Comparison of ENCODE assay signal across 13 cellular contexts in the genomic region with DNA sequence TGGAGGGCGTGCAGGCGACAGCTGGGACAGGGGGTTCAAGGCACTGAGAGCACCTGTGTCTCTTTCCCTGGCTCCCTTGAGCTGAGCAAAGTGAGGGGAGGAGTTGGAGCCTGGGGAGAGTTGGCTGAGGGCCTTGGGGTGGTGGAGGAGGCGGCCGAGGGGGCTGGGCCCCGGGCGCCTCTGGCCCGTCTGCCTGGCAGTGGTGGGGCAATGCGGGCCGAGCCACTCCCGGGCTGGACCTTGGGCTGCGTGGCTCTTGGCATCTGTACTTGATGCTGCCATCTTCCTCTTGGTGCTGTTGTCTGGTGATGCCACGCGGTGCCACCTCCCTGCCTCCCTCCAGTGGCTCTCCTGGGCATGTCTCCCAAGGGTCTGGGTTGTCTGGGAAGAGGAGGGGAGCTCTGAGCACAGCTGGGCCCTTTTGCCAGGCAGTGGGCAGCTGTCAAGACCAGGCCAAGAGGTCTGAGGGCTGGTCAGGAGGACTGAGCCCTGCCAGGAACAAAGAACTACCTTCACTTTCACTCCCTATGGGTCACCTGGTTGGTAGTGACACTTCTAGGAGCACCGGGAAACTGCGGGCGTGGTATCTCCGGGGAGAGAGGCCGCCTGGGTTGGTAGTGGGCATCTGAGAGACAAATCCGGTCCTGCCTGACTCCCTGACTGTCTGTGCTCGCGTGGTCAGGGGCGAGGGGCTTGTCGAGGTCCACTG. TPM values are rescaled to one million over a fixed set of nuclear protein-coding genes. Genes with fewer than 3 reads are reported as not detected.
DNase-seq lines count a peak whose midpoint lies in the region; ATAC-seq and TF ChIP-seq lines count a peak whose summit lies in the region.
"Had no signal": no experiment of that assay in that cellular context is flagged by ENCODE, and none has a peak within 500 bp of the region (broad histone marks: within the 10 kb centered on the region; RNA-seq: fewer than 3 reads in every experiment).

No MANE protein-coding gene starts in this region.

- peaks cover 9% of the 10 kb centered on the region; the same call in 1 of the 2 replicates for H3K27me3 ChIP-seq in GM23338 (ENCODE audit: insufficient read depth)

- H3K79me2 ChIP-seq in GM23338 (replicated peaks; ENCODE audit: insufficient read depth): no peaks in the 10 kb centered on the region

- H3K36me3 Mint-ChIP-seq in GM23338 (ENCODE audit: low read depth) (no peaks in the 10 kb centered on the region; the same call in 2 of the 3 replicates), naive B cell (no peaks in the 10 kb centered on the region)

- H3K9me2 ChIP-seq in GM23338 (ENCODE audit: insufficient read depth): no peaks in the 10 kb centered on the region

- H3K4me3 ChIP-seq in AG04449 (ENCODE audit: low read depth, low read length): no peak overlapping the region
- no peak overlapping the region for H3K4me3 ChIP-seq in GM23338
- H3K4me3 ChIP-seq in astrocyte of the cerebellum (ENCODE audit: low read depth, low read length): no peak overlapping the region

- 0 out of 2 replicates have a peak, but pooled peaks cover 3% of the 10 kb centered on the region for H3F3A ChIP-seq in GM23338 (replicated peaks; ENCODE audit: low read depth)

- no peak overlapping the region for H2AFZ ChIP-seq in GM23338

- H3K4me1 Mint-ChIP-seq in GM23338: peaks cover 29% of the 10 kb centered on the region
- H3K4me1 Mint-ChIP-seq in naive B cell: peaks cover 0 to 10% (median 5%) of the 10 kb centered on the region in 3 donors

- H4K20me1 ChIP-seq in GM23338 (replicated peaks; ENCODE audit: insufficient read depth): no peaks in the 10 kb centered on the region

- H3K9me3 Mint-ChIP-seq in GM23338 (no peaks in the 10 kb centered on the region), naive B cell (no peaks in the 10 kb centered on the region)

- no peak overlapping the region for H3K27ac Mint-ChIP-seq in GM23338
- H3K27ac Mint-ChIP-seq in naive B cell: no peak overlapping the region

- POLR2A ChIA-PET in AG04449 (lab: Yijun Ruan, JAX): no interaction called here

- no peaks in the 10 kb centered on the region for H3K36me3 ChIP-seq in GM23338 (ENCODE audit: insufficient read depth)
- H3K36me3 ChIP-seq: gastroesophageal sphincter had no signal

- CTCF ChIA-PET in AG04449 (lab: Yijun Ruan, JAX): interaction anchor here (0.9 to 2.5 kb wide), 8 partner anchors 13 to 290 kb away, joined by 3 to 14 read pairs (median 6); no protein-coding TSS in a partner anchor

- H3K4me3 Mint-ChIP-seq in GM23338 (peak overlapping the region; percentile 60), naive B cell (peak overlapping the region in 6 of 8 donors; percentile 17 to 77 (median 35))

- DNase-seq in AG04449 (ENCODE audit: low read depth, low spot score) (no peak), GM23338 (ENCODE audit: low spot score) (no peak), astrocyte of the cerebellum (ENCODE audit: low read depth) (no peak), naive B cell (no peak), SKM-1 (lab: John Stamatoyannopoulos, UW; ENCODE audit: unreplicated experiment) (no peak), HuH-7 (ENCODE audit: low spot score) (no peak)
- DNase-seq in stimulated activated CD4-positive, alpha-beta T cell treated with anti-CD3 and anti-CD28 coated beads, Interleukin-2, amount 100 ng/mL, for 48 hours: no peak
- DNase-seq: activated CD4-positive, alpha-beta T cell treated with anti-CD3 and anti-CD28 coated beads for 4 hours; Karpas-422; OCI-M1; stimulated activated CD4-positive, alpha-beta T cell treated with anti-CD3 and anti-CD28 coated beads, Interleukin-4, amount 100 ng/mL, for 24 hours had no signal

- peaks cover 32% of the 10 kb centered on the region for H3K27me3 Mint-ChIP-seq in GM23338 (ENCODE audit: insufficient read depth, low read depth, poor library complexity)
- H3K27me3 Mint-ChIP-seq in naive B cell: peaks cover 64 to 82% (median 80%) of the 10 kb centered on the region in 3 donors

- peak; percentile 7 for TF ChIP-seq CTCF in AG04449 (IDR thresholded peaks at IDR 0.05; ENCODE audit: insufficient read depth, low read length, missing control alignments)
- peak in 1 of 2 experiments; percentile 8; a peak in 1 of 4 replicates for TF ChIP-seq CTCF in GM23338 (conservative IDR thresholded peaks at IDR 0.05; ENCODE audit: low read depth in 2 of 2)
- TF ChIP-seq CTCF in astrocyte of the cerebellum (IDR thresholded peaks at IDR 0.05; ENCODE audit: low read depth, low read length, missing control alignments): peak; percentile 11

- ATAC-seq in GM23338 (no peak), naive B cell (ENCODE audit: low read depth in 2 of 2) (no peak), HG03571 (IDR thresholded peaks at IDR 0.05; ENCODE audit: unreplicated experiment) (no peak)
- ATAC-seq: gastroesophageal sphincter had no signal

- peak overlapping the region; percentile 60; the same call in 1 of the 2 replicates for H3K4me2 ChIP-seq in GM23338

- no peak overlapping the region for H3K27ac ChIP-seq in GM23338 (ENCODE audit: low read depth)
- H3K27ac ChIP-seq: gastroesophageal sphincter had no signal

- peaks cover 14% of the 10 kb centered on the region; the same call in 1 of the 2 replicates for H3K4me1 ChIP-seq in GM23338 (ENCODE audit: insufficient read depth)

- in situ Hi-C loops in astrocyte of the cerebellum (cut with HindIII; ENCODE audit: low sequenced_read_pairs): loop anchor here (25.0 kb wide), 1 partner anchor 174 kb away; no protein-coding TSS in a partner anchor

TF ChIP-seq in GM23338, 12 proteins besides CTCF, POLR2A, EP300 and RAD21 (continues in another document):
- no peak for TF ChIP-seq POLR2AphosphoS5 (IDR thresholded peaks at IDR 0.05; ENCODE audit: low read depth)
- no peak for TF ChIP-seq CREB1 (CRISPR knock-in tag; IDR thresholded peaks at IDR 0.05; ENCODE audit: low read depth)
- TF ChIP-seq JUNB (IDR thresholded peaks at IDR 0.05; ENCODE audit: unreplicated experiment): no peak
- TF ChIP-seq EZH2phosphoT487 (IDR thresholded peaks at IDR 0.05; ENCODE audit: unreplicated experiment): no peak
- TF ChIP-seq, protein P1, sequence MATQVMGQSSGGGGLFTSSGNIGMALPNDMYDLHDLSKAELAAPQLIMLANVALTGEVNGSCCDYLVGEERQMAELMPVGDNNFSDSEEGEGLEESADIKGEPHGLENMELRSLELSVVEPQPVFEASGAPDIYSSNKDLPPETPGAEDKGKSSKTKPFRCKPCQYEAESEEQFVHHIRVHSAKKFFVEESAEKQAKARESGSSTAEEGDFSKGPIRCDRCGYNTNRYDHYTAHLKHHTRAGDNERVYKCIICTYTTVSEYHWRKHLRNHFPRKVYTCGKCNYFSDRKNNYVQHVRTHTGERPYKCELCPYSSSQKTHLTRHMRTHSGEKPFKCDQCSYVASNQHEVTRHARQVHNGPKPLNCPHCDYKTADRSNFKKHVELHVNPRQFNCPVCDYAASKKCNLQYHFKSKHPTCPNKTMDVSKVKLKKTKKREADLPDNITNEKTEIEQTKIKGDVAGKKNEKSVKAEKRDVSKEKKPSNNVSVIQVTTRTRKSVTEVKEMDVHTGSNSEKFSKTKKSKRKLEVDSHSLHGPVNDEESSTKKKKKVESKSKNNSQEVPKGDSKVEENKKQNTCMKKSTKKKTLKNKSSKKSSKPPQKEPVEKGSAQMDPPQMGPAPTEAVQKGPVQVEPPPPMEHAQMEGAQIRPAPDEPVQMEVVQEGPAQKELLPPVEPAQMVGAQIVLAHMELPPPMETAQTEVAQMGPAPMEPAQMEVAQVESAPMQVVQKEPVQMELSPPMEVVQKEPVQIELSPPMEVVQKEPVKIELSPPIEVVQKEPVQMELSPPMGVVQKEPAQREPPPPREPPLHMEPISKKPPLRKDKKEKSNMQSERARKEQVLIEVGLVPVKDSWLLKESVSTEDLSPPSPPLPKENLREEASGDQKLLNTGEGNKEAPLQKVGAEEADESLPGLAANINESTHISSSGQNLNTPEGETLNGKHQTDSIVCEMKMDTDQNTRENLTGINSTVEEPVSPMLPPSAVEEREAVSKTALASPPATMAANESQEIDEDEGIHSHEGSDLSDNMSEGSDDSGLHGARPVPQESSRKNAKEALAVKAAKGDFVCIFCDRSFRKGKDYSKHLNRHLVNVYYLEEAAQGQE (IDR thresholded peaks at IDR 0.05; ENCODE audit: unreplicated experiment): no peak

RNA-seq across cellular contexts. Expression of a gene that starts 1.3 kb away (rescaled TPM):
- 1.4 and 2.2 TPM in 2 replicates for total RNA-seq in GM23338 (2014; rRNA removed; shearing (Covaris generic))
- polyA plus RNA-seq in GM23338 (2016; fragmentation: Nextera tagmentation; extraction: Ambion mirVana): 0.63 and 1.1 TPM in 2 replicates
- polyA plus RNA-seq in naive B cell (ENCODE audit: low read depth in 6 of 6): under 1 TPM in 1 of 6 donors, not detected in 5; 0.18 TPM
